ENCODE assay signal across 2 cellular contexts in the genomic region with DNA sequence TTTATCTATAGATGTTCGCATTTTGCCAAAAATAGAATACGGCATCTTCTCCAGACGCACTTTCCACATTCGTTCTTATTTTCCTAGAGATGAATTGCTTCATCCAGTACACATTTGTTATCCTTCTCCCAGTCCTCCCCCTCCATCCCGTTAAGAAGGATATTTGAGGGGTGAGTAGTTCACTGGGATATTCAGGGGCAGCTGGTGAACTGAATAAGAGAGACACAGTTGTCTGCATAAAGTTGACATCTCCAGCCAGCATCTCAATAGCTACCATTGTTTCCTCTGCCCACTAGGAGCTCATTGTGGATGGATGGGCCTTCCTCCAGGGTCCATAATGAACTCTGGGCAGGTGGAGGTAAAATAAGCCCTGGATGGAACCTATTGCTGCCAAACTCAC.
TF ChIP-seq lines count a peak whose summit lies in the region.

No MANE protein-coding gene starts in this region.

TF ChIP-seq in HepG2, 621 proteins besides CTCF, POLR2A, EP300 and RAD21 (continued from another document):
- TF ChIP-seq HDAC2 (CRISPR knock-in tag; IDR thresholded peaks at IDR 0.05) (no peak), PRPF4 (IDR thresholded peaks at IDR 0.05; ENCODE audit: low read depth, low read length, poor library complexity, severe bottlenecking) (no peak), PHF8 (CRISPR knock-in tag; IDR thresholded peaks at IDR 0.05) (no peak), DMAP1 (CRISPR knock-in tag; IDR thresholded peaks at IDR 0.05) (no peak), ZNF383 (CRISPR knock-in tag; IDR thresholded peaks at IDR 0.05; ENCODE audit: borderline replicate concordance) (no peak), MTF1 (CRISPR knock-in tag; IDR thresholded peaks at IDR 0.05) (no peak), ZNF577 (CRISPR knock-in tag; IDR thresholded peaks at IDR 0.05; ENCODE audit: borderline replicate concordance, low read depth) (no peak), ZKSCAN8 (CRISPR knock-in tag; IDR thresholded peaks at IDR 0.05; ENCODE audit: borderline replicate concordance) (no peak), ZFP1 (CRISPR knock-in tag; IDR thresholded peaks at IDR 0.05) (no peak), FOXA1 (IDR thresholded peaks at IDR 0.05) (no peak), FOXA1 (CRISPR knock-in tag; IDR thresholded peaks at IDR 0.05) (no peak), ZNF790 (CRISPR knock-in tag; IDR thresholded peaks at IDR 0.05; ENCODE audit: borderline replicate concordance) (no peak), HNRNPUL1 (IDR thresholded peaks at IDR 0.05; ENCODE audit: low read depth, low read length) (no peak)
- TF ChIP-seq, protein P1, sequence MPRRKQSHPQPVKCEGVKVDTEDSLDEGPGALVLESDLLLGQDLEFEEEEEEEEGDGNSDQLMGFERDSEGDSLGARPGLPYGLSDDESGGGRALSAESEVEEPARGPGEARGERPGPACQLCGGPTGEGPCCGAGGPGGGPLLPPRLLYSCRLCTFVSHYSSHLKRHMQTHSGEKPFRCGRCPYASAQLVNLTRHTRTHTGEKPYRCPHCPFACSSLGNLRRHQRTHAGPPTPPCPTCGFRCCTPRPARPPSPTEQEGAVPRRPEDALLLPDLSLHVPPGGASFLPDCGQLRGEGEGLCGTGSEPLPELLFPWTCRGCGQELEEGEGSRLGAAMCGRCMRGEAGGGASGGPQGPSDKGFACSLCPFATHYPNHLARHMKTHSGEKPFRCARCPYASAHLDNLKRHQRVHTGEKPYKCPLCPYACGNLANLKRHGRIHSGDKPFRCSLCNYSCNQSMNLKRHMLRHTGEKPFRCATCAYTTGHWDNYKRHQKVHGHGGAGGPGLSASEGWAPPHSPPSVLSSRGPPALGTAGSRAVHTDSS (CRISPR knock-in tag; conservative IDR thresholded peaks at IDR 0.05) = no peak
- TF ChIP-seq, protein P2, sequence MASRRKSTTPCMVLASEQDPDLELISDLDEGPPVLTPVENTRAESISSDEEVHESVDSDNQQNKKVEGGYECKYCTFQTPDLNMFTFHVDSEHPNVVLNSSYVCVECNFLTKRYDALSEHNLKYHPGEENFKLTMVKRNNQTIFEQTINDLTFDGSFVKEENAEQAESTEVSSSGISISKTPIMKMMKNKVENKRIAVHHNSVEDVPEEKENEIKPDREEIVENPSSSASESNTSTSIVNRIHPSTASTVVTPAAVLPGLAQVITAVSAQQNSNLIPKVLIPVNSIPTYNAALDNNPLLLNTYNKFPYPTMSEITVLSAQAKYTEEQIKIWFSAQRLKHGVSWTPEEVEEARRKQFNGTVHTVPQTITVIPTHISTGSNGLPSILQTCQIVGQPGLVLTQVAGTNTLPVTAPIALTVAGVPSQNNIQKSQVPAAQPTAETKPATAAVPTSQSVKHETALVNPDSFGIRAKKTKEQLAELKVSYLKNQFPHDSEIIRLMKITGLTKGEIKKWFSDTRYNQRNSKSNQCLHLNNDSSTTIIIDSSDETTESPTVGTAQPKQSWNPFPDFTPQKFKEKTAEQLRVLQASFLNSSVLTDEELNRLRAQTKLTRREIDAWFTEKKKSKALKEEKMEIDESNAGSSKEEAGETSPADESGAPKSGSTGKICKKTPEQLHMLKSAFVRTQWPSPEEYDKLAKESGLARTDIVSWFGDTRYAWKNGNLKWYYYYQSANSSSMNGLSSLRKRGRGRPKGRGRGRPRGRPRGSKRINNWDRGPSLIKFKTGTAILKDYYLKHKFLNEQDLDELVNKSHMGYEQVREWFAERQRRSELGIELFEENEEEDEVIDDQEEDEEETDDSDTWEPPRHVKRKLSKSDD (CRISPR knock-in tag; IDR thresholded peaks at IDR 0.05; ENCODE audit: low read depth) = no peak
- TF ChIP-seq, protein P3, sequence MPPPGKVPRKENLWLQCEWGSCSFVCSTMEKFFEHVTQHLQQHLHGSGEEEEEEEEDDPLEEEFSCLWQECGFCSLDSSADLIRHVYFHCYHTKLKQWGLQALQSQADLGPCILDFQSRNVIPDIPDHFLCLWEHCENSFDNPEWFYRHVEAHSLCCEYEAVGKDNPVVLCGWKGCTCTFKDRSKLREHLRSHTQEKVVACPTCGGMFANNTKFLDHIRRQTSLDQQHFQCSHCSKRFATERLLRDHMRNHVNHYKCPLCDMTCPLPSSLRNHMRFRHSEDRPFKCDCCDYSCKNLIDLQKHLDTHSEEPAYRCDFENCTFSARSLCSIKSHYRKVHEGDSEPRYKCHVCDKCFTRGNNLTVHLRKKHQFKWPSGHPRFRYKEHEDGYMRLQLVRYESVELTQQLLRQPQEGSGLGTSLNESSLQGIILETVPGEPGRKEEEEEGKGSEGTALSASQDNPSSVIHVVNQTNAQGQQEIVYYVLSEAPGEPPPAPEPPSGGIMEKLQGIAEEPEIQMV (CRISPR knock-in tag; IDR thresholded peaks at IDR 0.05; ENCODE audit: low read depth) = no peak

TF ChIP-seq in liver, 16 proteins besides CTCF, POLR2A, EP300 and RAD21:
- no peak for TF ChIP-seq FOXA2 (IDR thresholded peaks at IDR 0.05)
- TF ChIP-seq NR2F2 (IDR thresholded peaks at IDR 0.05) = peak; percentile 11
TF ChIP-seq in liver: peak in this region for 1.
